ENCODE assay signal across 8 cellular contexts in the genomic region with DNA sequence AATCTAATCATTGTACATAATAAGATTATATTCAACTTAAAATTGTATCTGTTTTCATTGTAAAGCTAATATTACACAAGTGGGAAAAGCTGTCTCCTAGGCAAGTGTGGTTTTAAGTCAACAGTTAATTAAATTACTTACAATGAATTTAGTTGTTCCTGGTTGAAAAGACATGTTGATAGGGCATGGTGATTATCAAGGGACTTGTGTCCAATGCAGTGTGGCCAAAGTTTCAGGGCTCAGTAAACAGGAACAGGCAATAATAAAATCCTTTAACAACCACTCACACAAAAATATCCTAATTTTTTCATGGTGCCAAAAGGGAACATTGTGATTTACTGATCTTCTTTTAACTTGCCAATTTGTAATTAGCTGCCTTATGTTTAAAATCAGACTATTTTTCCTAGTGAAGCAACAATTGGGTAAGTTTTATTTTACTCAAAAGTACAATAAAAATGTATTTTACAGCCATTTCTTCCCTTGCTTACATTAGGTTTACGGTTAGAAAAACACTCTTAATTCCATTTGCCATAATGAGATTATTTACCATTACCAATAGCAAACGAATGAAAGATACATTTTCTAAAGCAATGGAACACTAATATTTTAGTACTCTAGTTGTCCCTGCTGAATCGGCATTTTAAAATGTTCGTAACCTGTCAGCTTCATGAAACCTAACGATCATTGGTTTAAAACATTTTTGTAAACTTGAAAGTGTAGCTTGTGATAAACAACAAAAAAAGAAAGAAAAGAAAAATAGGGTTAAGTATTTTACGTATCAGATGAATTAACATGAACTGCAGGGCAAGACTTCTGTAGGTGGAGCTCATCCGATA. TPM values are rescaled to one million over a fixed set of nuclear protein-coding genes. Genes with fewer than 3 reads are reported as not detected.
DNase-seq lines count a peak whose midpoint lies in the region; ATAC-seq and TF ChIP-seq lines count a peak whose summit lies in the region.

No MANE protein-coding gene starts in this region.

- peaks cover 15% of the 10 kb centered on the region for H3K4me1 Mint-ChIP-seq in activated T-cell treated with anti-CD3 and anti-CD28 coated beads, Interleukin-2, amount 50 U/mL, for 24 hours (ENCODE audit: low read depth)
- peaks cover 19% of the 10 kb centered on the region for H3K4me1 Mint-ChIP-seq in activated T-cell treated with anti-CD3 and anti-CD28 coated beads, Interleukin-2, amount 50 U/mL, for 72 hours (ENCODE audit: low read depth)

- intact Hi-C loops in left lung (cut with DNase I) = loop anchor here in 1 of 2 donors (5.0 to 10.0 kb wide), 2 partner anchors 64 to 178 kb away; no protein-coding TSS in a partner anchor

- no peaks in the 10 kb centered on the region for H3K27me3 Mint-ChIP-seq in activated T-cell treated with anti-CD3 and anti-CD28 coated beads, Interleukin-2, amount 50 U/mL, for 24 hours
- no peaks in the 10 kb centered on the region for H3K27me3 Mint-ChIP-seq in activated T-cell treated with anti-CD3 and anti-CD28 coated beads, Interleukin-2, amount 50 U/mL, for 72 hours (ENCODE audit: low read depth)

- no peak for TF ChIP-seq CTCF in VCaP (conservative IDR thresholded peaks at IDR 0.05)
- TF ChIP-seq CTCF in left lung (IDR thresholded peaks at IDR 0.05) = no peak

- no peak for ATAC-seq in activated T-cell treated with anti-CD3 and anti-CD28 coated beads, Interleukin-2, amount 50 U/mL, for 72 hours (replicated peaks in 1 of 2)
- no peak for ATAC-seq in left lung
- no peak for ATAC-seq in GM18858 (IDR thresholded peaks at IDR 0.05; ENCODE audit: unreplicated experiment)
- no peak for ATAC-seq in esophagus mucosa

- H3K4me1 ChIP-seq in left lung (peaks cover 3 to 26% of the 10 kb centered on the region in 2 donors), urinary bladder (ENCODE audit: insufficient read depth) (no peaks in the 10 kb centered on the region)

- DNase-seq in activated T-cell treated with anti-CD3 and anti-CD28 coated beads, Interleukin-2, amount 50 U/mL, for 24 hours = no peak
- no peak for DNase-seq in activated T-cell treated with anti-CD3 and anti-CD28 coated beads, Interleukin-2, amount 50 U/mL, for 72 hours
- DNase-seq in left lung = no peak
- no peak for DNase-seq in NCI-H2227 (lab: John Stamatoyannopoulos, UW; ENCODE audit: unreplicated experiment)

- H3K4me3 ChIP-seq in left lung = peak overlapping the region; percentile 20 to 92
- H3K4me3 ChIP-seq in urinary bladder (ENCODE audit: low read depth, low read length) = no peak overlapping the region

- H3K4me3 Mint-ChIP-seq in activated T-cell treated with anti-CD3 and anti-CD28 coated beads, Interleukin-2, amount 50 U/mL, for 24 hours = no peak overlapping the region
- no peak overlapping the region for H3K4me3 Mint-ChIP-seq in activated T-cell treated with anti-CD3 and anti-CD28 coated beads, Interleukin-2, amount 50 U/mL, for 72 hours

- WGBS in urinary bladder = 3% methylated on average over 7 of the region's 7 CpGs

- H3K9me3 Mint-ChIP-seq in activated T-cell treated with anti-CD3 and anti-CD28 coated beads, Interleukin-2, amount 50 U/mL, for 24 hours = no peaks in the 10 kb centered on the region
- no peaks in the 10 kb centered on the region for H3K9me3 Mint-ChIP-seq in activated T-cell treated with anti-CD3 and anti-CD28 coated beads, Interleukin-2, amount 50 U/mL, for 72 hours

- H3K27ac ChIP-seq in VCaP = peak overlapping the region; percentile 94
- H3K27ac ChIP-seq in left lung = peak overlapping the region; percentile 81 to 98
- H3K27ac ChIP-seq in urinary bladder (ENCODE audit: low read depth) = peak overlapping the region; percentile 17

- H3K9me3 ChIP-seq in left lung = no peaks in the 10 kb centered on the region

- peaks cover 24% of the 10 kb centered on the region for H3K36me3 Mint-ChIP-seq in activated T-cell treated with anti-CD3 and anti-CD28 coated beads, Interleukin-2, amount 50 U/mL, for 24 hours (ENCODE audit: low read depth)
- peaks cover 11 to 13% of the 10 kb centered on the region in 2 donors for H3K36me3 Mint-ChIP-seq in activated T-cell treated with anti-CD3 and anti-CD28 coated beads, Interleukin-2, amount 50 U/mL, for 72 hours (ENCODE audit: insufficient read depth in 2 of 2)

- H3K27ac Mint-ChIP-seq in activated T-cell treated with anti-CD3 and anti-CD28 coated beads, Interleukin-2, amount 50 U/mL, for 24 hours = peak overlapping the region; percentile 86
- H3K27ac Mint-ChIP-seq in activated T-cell treated with anti-CD3 and anti-CD28 coated beads, Interleukin-2, amount 50 U/mL, for 72 hours = no peak overlapping the region

- H3K27me3 ChIP-seq in left lung = no peaks in the 10 kb centered on the region

- no peaks in the 10 kb centered on the region for H3K36me3 ChIP-seq in left lung
- no peaks in the 10 kb centered on the region for H3K36me3 ChIP-seq in urinary bladder (ENCODE audit: insufficient read depth)

RNA-seq across cellular contexts. Expression of gene WNK1, which starts 1.8 kb away (rescaled TPM):
- total RNA-seq in activated T-cell treated with anti-CD3 and anti-CD28 coated beads, Interleukin-2, amount 50 U/mL, for 72 hours = 100 to 1,000 TPM; 177 to 213 TPM
- total RNA-seq in left lung = 100 to 1,000 TPM; 185 to 245 TPM
- 155 TPM for total RNA-seq in urinary bladder
- polyA plus RNA-seq in urinary bladder = 71.0 TPM
- total RNA-seq in esophagus mucosa = 157 TPM

Comparison
In these comparisons a context has a peak if more than half of its experiments do, and no peak if none do; other contexts are left out.
1. H3K27ac ChIP-seq: peak in every context shown above with its lines; median percentile 94 in VCaP; 90 in left lung; 17 in urinary bladder.